ENCODE assay signal across 2 cellular contexts in genomic region chr7:6284055-6284400, GRCh38.
TF ChIP-seq lines count a peak whose summit lies in the region.

No MANE protein-coding gene starts in this region.

TF ChIP-seq in HCT116, 20 proteins besides CTCF, POLR2A, EP300 and RAD21 (continued from another document):
- TF ChIP-seq SP1 (IDR thresholded peaks at IDR 0.05; ENCODE audit: low read depth) (no peak), YY1 (IDR thresholded peaks at IDR 0.05; ENCODE audit: extremely low read depth, insufficient replicate concordance, low read depth, low read length) (no peak), JUND (IDR thresholded peaks at IDR 0.05) (no peak), EGR1 (IDR thresholded peaks at IDR 0.05; ENCODE audit: low read depth) (no peak), SIN3A (IDR thresholded peaks at IDR 0.05; ENCODE audit: low read depth) (no peak)
- TF ChIP-seq, protein P1, sequence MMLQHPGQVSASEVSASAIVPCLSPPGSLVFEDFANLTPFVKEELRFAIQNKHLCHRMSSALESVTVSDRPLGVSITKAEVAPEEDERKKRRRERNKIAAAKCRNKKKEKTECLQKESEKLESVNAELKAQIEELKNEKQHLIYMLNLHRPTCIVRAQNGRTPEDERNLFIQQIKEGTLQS (IDR thresholded peaks at IDR 0.05) = no peak
- TF ChIP-seq, protein P2, sequence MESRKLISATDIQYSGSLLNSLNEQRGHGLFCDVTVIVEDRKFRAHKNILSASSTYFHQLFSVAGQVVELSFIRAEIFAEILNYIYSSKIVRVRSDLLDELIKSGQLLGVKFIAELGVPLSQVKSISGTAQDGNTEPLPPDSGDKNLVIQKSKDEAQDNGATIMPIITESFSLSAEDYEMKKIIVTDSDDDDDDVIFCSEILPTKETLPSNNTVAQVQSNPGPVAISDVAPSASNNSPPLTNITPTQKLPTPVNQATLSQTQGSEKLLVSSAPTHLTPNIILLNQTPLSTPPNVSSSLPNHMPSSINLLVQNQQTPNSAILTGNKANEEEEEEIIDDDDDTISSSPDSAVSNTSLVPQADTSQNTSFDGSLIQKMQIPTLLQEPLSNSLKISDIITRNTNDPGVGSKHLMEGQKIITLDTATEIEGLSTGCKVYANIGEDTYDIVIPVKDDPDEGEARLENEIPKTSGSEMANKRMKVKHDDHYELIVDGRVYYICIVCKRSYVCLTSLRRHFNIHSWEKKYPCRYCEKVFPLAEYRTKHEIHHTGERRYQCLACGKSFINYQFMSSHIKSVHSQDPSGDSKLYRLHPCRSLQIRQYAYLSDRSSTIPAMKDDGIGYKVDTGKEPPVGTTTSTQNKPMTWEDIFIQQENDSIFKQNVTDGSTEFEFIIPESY (IDR thresholded peaks at IDR 0.05; ENCODE audit: extremely low read depth, insufficient replicate concordance, low read length) = no peak
- TF ChIP-seq, protein P3, sequence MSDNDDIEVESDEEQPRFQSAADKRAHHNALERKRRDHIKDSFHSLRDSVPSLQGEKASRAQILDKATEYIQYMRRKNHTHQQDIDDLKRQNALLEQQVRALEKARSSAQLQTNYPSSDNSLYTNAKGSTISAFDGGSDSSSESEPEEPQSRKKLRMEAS (IDR thresholded peaks at IDR 0.05) = no peak

TF ChIP-seq in SK-N-SH, 30 proteins besides CTCF, POLR2A, EP300 and RAD21:
- TF ChIP-seq IRF3 (IDR thresholded peaks at IDR 0.05; ENCODE audit: low read depth, low read length) (no peak), FOXJ3 (CRISPR knock-in tag; IDR thresholded peaks at IDR 0.05) (no peak), YY1 (IDR thresholded peaks at IDR 0.05; ENCODE audit: low read depth) (no peak), SIN3A (IDR thresholded peaks at IDR 0.05; ENCODE audit: borderline replicate concordance, low read depth, low read length) (no peak), FOXM1 (IDR thresholded peaks at IDR 0.05; ENCODE audit: low read depth) (no peak), SMC3 (IDR thresholded peaks at IDR 0.05; ENCODE audit: low read depth, low read length) (no peak), NFIC (IDR thresholded peaks at IDR 0.05; ENCODE audit: borderline replicate concordance) (no peak), ELF1 (IDR thresholded peaks at IDR 0.05) (no peak), JUND (IDR thresholded peaks at IDR 0.05) (no peak)
- TF ChIP-seq, protein P3 (IDR thresholded peaks at IDR 0.05; ENCODE audit: low read depth) = no peak
- TF ChIP-seq, protein P4, sequence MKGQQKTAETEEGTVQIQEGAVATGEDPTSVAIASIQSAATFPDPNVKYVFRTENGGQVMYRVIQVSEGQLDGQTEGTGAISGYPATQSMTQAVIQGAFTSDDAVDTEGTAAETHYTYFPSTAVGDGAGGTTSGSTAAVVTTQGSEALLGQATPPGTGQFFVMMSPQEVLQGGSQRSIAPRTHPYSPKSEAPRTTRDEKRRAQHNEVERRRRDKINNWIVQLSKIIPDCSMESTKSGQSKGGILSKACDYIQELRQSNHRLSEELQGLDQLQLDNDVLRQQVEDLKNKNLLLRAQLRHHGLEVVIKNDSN (IDR thresholded peaks at IDR 0.05; ENCODE audit: borderline replicate concordance, low read depth) = no peak
- TF ChIP-seq, protein P5, sequence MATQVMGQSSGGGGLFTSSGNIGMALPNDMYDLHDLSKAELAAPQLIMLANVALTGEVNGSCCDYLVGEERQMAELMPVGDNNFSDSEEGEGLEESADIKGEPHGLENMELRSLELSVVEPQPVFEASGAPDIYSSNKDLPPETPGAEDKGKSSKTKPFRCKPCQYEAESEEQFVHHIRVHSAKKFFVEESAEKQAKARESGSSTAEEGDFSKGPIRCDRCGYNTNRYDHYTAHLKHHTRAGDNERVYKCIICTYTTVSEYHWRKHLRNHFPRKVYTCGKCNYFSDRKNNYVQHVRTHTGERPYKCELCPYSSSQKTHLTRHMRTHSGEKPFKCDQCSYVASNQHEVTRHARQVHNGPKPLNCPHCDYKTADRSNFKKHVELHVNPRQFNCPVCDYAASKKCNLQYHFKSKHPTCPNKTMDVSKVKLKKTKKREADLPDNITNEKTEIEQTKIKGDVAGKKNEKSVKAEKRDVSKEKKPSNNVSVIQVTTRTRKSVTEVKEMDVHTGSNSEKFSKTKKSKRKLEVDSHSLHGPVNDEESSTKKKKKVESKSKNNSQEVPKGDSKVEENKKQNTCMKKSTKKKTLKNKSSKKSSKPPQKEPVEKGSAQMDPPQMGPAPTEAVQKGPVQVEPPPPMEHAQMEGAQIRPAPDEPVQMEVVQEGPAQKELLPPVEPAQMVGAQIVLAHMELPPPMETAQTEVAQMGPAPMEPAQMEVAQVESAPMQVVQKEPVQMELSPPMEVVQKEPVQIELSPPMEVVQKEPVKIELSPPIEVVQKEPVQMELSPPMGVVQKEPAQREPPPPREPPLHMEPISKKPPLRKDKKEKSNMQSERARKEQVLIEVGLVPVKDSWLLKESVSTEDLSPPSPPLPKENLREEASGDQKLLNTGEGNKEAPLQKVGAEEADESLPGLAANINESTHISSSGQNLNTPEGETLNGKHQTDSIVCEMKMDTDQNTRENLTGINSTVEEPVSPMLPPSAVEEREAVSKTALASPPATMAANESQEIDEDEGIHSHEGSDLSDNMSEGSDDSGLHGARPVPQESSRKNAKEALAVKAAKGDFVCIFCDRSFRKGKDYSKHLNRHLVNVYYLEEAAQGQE (IDR thresholded peaks at IDR 0.05; ENCODE audit: low read depth, low read length) = no peak
- TF ChIP-seq, protein P2 (IDR thresholded peaks at IDR 0.05; ENCODE audit: borderline replicate concordance, low read depth) = no peak
